Comparison of ENCODE assay signal across 8 cellular contexts in the genomic region with DNA sequence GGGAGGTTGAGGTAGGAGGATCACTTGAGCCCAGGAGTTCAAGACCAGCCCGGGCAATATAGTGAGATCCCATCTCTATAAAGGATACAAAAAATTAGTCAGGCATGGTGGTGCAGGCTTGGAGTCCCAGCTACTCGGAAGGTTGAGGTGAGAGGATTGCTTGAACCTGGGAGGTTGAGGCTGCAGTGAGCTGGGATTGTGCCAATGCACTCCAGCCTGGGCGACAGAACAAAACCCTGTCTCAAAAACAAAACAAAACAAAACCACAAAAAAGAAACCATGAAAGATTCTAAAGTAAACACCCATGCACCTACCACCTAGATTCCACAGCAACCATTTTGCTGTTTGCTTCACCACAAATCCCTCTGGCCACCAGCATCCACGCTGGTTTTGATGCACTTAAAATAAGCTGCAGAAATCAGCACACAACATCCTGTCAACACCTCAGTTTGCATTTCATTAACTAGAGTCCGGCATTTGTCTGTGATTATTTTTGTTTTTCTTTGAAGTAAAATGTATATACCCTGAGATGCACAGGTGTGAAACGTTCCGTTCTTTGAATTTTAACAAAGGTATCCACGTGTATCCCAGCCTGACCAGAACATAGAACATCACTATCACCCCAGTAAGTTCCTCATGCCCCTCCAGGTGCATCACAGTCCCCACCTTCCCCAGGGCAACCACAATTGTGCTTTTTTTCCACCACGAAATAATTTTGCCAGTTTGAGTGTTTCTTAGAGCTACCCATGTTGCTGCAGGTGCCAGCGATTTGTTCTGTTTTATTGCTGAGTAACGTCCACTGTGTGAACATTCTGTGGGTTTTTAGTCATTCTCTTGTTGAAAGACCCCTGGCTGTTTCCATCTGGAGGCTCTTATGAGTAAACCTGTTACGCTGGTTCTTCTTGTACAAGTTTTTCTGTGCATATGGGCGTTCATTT.
DNase-seq lines count a peak whose midpoint lies in the region; TF ChIP-seq lines count a peak whose summit lies in the region.

No MANE protein-coding gene starts in this region.

- H3K9me3 ChIP-seq in fibroblast of lung (ENCODE audit: control insufficient read depth, insufficient read depth, low read depth, low read length) (no peaks in the 10 kb centered on the region), stomach (peaks cover 0 to 5% (median 4%) of the 10 kb centered on the region in 4 donors)

- no peak overlapping the region for H3K4ac ChIP-seq in mesendoderm (ENCODE audit: low read depth, low read length)

- 47 to 62% (median 53%) methylated on average over 13 of the region's 13 CpGs for WGBS in stomach, 5 donors
- WGBS in mesendoderm (ENCODE audit: extremely low coverage, insufficient coverage, low lambda C conversion rate) = no CpG with 5 or more reads among the region's 13 CpGs

- H3K27me3 ChIP-seq in fibroblast of lung (ENCODE audit: control insufficient read depth, insufficient read depth, low read length) (no peaks in the 10 kb centered on the region), stomach (no peaks in the 10 kb centered on the region), mesendoderm (ENCODE audit: insufficient read depth, low read length, poor library complexity) (no peaks in the 10 kb centered on the region)

- no peak overlapping the region for H2AFZ ChIP-seq in fibroblast of lung (ENCODE audit: low read length)

- H4K5ac ChIP-seq in mesendoderm (ENCODE audit: low read length) = no peak overlapping the region

- no peak overlapping the region for H3K18ac ChIP-seq in mesendoderm (ENCODE audit: low read length)

- DNase-seq in NK-92 treated with Interleukin-12 subunit alpha and Interleukin-12 subunit beta, amount 100 ng/mL, for 24 hours (lab: John Stamatoyannopoulos, UW) = peak; percentile 57
- DNase-seq in NK-92 (lab: John Stamatoyannopoulos, UW; ENCODE audit: unreplicated experiment) (no peak), fibroblast of lung (ENCODE audit: low read depth in 2 of 2) (peak in 1 of 2 donors; percentile 26), stomach (peak; percentile 32), GM19240 (ENCODE audit: insufficient read length, low spot score) (no peak), hippocampal formation (lab: John Stamatoyannopoulos, UW) (no peak), mesendoderm (no peak)
- peak; percentile 26 for DNase-seq in activated CD4-positive, CD25-positive, alpha-beta regulatory T cell treated with anti-CD3 and anti-CD28 coated beads, Interleukin-2, amount 50 U/mL, for 72 hours

- no peak overlapping the region for H2AK5ac ChIP-seq in mesendoderm (ENCODE audit: low read length)

- H3K4me3 ChIP-seq in fibroblast of lung (replicated peaks in 1 of 4; ENCODE audit: control extremely low read depth in 1 of 4, insufficient read depth in 1 of 4, low read depth in 3 of 4, low read length in 4 of 4) (no peak overlapping the region), stomach (peak overlapping the region in 2 of 4 donors; percentile 18 to 24), mesendoderm (ENCODE audit: low read length) (no peak overlapping the region)

- no peak for TF ChIP-seq EP300 in stomach (IDR thresholded peaks at IDR 0.05)

- no peak overlapping the region for H2BK5ac ChIP-seq in mesendoderm (ENCODE audit: low read length)

- H4K8ac ChIP-seq in mesendoderm (ENCODE audit: low read depth, low read length) = no peak overlapping the region

- intact Hi-C loops in stomach (cut with DNase I; ENCODE audit: low total_unique reads) = loop anchor here (5.0 kb wide), 2 partner anchors 95 to 160 kb away; no protein-coding TSS in a partner anchor

- no peak overlapping the region for H3K56ac ChIP-seq in mesendoderm (ENCODE audit: low read length)

- H2BK120ac ChIP-seq in mesendoderm (ENCODE audit: low read depth, low read length) = no peak overlapping the region

- TF ChIP-seq CTCF in fibroblast of lung (conservative IDR thresholded peaks at IDR 0.05 in 1 of 2, IDR thresholded peaks at IDR 0.05 in 1 of 2; ENCODE audit: low read depth in 1 of 2, low read length in 2 of 2) (no peak), stomach (IDR thresholded peaks at IDR 0.05) (peak in 1 of 7 experiments; percentile 3)

- no peak overlapping the region for H2BK15ac ChIP-seq in mesendoderm (replicated peaks; ENCODE audit: low read depth)

- TF ChIP-seq POLR2A in stomach (IDR thresholded peaks at IDR 0.05) = no peak

- no peak overlapping the region for H3K23ac ChIP-seq in mesendoderm (ENCODE audit: low read length)

- H3K36me3 ChIP-seq in fibroblast of lung (ENCODE audit: control insufficient read depth, insufficient read depth, low read length) (peaks cover 2% of the 10 kb centered on the region), stomach (peaks cover 0 to under 1% (median 0%) of the 10 kb centered on the region in 4 donors), mesendoderm (ENCODE audit: control insufficient read depth, insufficient read depth, low read length) (no peaks in the 10 kb centered on the region)

- H3K4me2 ChIP-seq in fibroblast of lung (ENCODE audit: extremely low read depth, insufficient read depth, low read length) (no peak overlapping the region), mesendoderm (ENCODE audit: low read length) (no peak overlapping the region)

- H4K20me1 ChIP-seq in fibroblast of lung (ENCODE audit: control insufficient read depth, extremely low read depth, insufficient read depth, low read length) = no peaks in the 10 kb centered on the region

- H3K27ac ChIP-seq in fibroblast of lung (ENCODE audit: insufficient read depth, low read length) = peak overlapping the region; percentile 67
- H3K27ac ChIP-seq in stomach = peak overlapping the region in 4 of 5 donors; percentile 67 to 82 (median 80)
- no peak overlapping the region for H3K27ac ChIP-seq in mesendoderm (ENCODE audit: low read depth, low read length)

- H3K79me1 ChIP-seq in mesendoderm (ENCODE audit: low read length) = no peaks in the 10 kb centered on the region

- H3K79me2 ChIP-seq in fibroblast of lung (ENCODE audit: control insufficient read depth, insufficient read depth, low read length) (peaks cover 88% of the 10 kb centered on the region), mesendoderm (ENCODE audit: control insufficient read depth, insufficient read depth, low read length) (no peaks in the 10 kb centered on the region)

- peaks cover 7% of the 10 kb centered on the region for H3K4me1 ChIP-seq in fibroblast of lung (ENCODE audit: control insufficient read depth, extremely low read depth, insufficient read depth, low read length)
- peaks cover 20 to 66% (median 32%) of the 10 kb centered on the region in 4 donors for H3K4me1 ChIP-seq in stomach
- no peaks in the 10 kb centered on the region for H3K4me1 ChIP-seq in mesendoderm (ENCODE audit: control insufficient read depth, low read depth, low read length)

- no peak overlapping the region for H3K9ac ChIP-seq in fibroblast of lung (ENCODE audit: insufficient read depth, low read length)
- H3K9ac ChIP-seq in mesendoderm (ENCODE audit: low read length) = no peak overlapping the region

Comparison
In these comparisons a context has a peak if more than half of its experiments do, and no peak if none do; other contexts are left out.
1. DNase-seq: peak in NK-92 treated with Interleukin-12 subunit alpha and Interleukin-12 subunit beta, amount 100 ng/mL, for 24 hours (single experiment), activated CD4-positive, CD25-positive, alpha-beta regulatory T cell treated with anti-CD3 and anti-CD28 coated beads, Interleukin-2, amount 50 U/mL, for 72 hours (single experiment) and stomach (single experiment); none in NK-92 (single experiment), GM19240 (single experiment), hippocampal formation (0 of 2) and mesendoderm (single experiment).